In the genomic region with DNA sequence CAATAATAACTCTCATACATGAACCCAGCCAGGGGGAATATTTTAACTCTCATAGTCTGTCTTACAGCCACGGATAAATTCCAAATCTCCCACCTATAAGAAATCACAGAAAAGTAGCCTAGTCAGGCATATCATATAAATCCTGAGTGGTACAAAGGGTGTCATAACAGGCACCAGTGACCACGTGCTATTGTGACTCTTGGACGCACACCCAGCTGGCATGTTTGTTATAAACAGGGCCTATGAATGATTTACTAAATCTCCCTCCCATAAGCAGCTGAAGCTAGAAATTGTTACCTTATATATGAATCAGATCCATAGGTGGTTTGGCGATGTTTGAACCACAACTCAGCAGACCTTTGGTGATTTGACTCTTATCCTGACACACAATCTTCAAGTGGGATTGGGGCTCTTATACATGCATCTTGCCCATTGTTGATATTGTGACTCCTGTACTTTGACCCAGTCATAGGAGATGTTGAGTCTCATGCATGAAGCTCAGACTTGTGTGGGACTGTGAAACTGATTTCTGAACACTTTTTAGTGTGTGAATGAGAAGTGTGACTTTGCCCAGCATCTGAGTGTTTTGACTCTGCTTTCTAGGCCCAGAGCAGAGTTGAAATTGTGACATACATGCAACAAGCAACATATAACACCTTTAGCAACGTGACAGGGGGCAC, we compare ENCODE assay signal across 5 cellular contexts. TPM values are rescaled to one million over a fixed set of nuclear protein-coding genes. Genes with fewer than 3 reads are reported as not detected.
"Had no signal": no experiment of that assay in that cellular context is flagged by ENCODE, and none has a peak within 500 bp of the region (broad histone marks: within the 10 kb centered on the region; RNA-seq: fewer than 3 reads in every experiment).

No MANE protein-coding gene starts in this region.

RNA-seq across cellular contexts. Expression of a gene that starts 12.9 kb away (rescaled TPM):
- total RNA-seq: HepG2, HT-29, HT1080, IMR-90, K562 had no signal
